Comparison of ENCODE assay signal across 8 cellular contexts in genomic region chr12:53213348-53213747, GRCh38. TPM values are rescaled to one million over a fixed set of nuclear protein-coding genes. Genes with fewer than 3 reads are reported as not detected.
DNase-seq lines count a peak whose midpoint lies in the region; ATAC-seq and TF ChIP-seq lines count a peak whose summit lies in the region.

No MANE protein-coding gene starts in this region.

- intact Hi-C loops in colonic mucosa (cut with DNase I) = no loop called here
- intact Hi-C loops in lower lobe of right lung (cut with DNase I) = loop anchor here (5.0 kb wide), 1 partner anchor 74 kb away; no protein-coding TSS in a partner anchor

- H3K36me3 Mint-ChIP-seq in CD8-positive, alpha-beta memory T cell = peaks cover 1 to 61% (median 11%) of the 10 kb centered on the region in 3 donors

- POLR2A ChIA-PET in CD8-positive, alpha-beta memory T cell (lab: Charles Lee) = interaction anchor here (1.0 to 1.6 kb wide), 2 partner anchors 54 to 75 kb away, joined by 4 to 6 read pairs; no protein-coding TSS in a partner anchor

- H3K4me3 ChIP-seq in CD8-positive, alpha-beta memory T cell (ENCODE audit: low read length) = no peak overlapping the region
- H3K4me3 ChIP-seq in colonic mucosa = no peak overlapping the region
- H3K4me3 ChIP-seq in lower lobe of right lung = no peak overlapping the region

- peak; percentile 47 for ATAC-seq in HG02678 (IDR thresholded peaks at IDR 0.05; ENCODE audit: unreplicated experiment)
- ATAC-seq in lower lobe of right lung = peak; percentile 77 to 79
- ATAC-seq in HG02884 (IDR thresholded peaks at IDR 0.05; ENCODE audit: unreplicated experiment) = no peak

- CTCF ChIA-PET in CD8-positive, alpha-beta memory T cell (lab: Charles Lee) = interaction anchor here (0.6 to 13.9 kb wide), 31 partner anchors 10 to 148 kb away, joined by 3 to 192 read pairs (median 6); partner anchors contain the start of genes AAAS, CSAD, ESPL1 and MYG1

- H3K27me3 ChIP-seq in CD8-positive, alpha-beta memory T cell (ENCODE audit: insufficient read depth, low read length, poor library complexity, severe bottlenecking) = no peaks in the 10 kb centered on the region
- H3K27me3 ChIP-seq in colonic mucosa = no peaks in the 10 kb centered on the region
- no peaks in the 10 kb centered on the region for H3K27me3 ChIP-seq in lower lobe of right lung (ENCODE audit: low read depth)

- no peaks in the 10 kb centered on the region for H3K9me3 Mint-ChIP-seq in CD8-positive, alpha-beta memory T cell

- peak overlapping the region; percentile 22 to 96 (median 90) for H3K27ac Mint-ChIP-seq in CD8-positive, alpha-beta memory T cell

- peak overlapping the region in 2 of 7 donors; percentile 12 to 40 for H3K4me3 Mint-ChIP-seq in CD8-positive, alpha-beta memory T cell

- H3K4me1 ChIP-seq in CD8-positive, alpha-beta memory T cell (ENCODE audit: insufficient read depth, low read length) = peaks cover 60% of the 10 kb centered on the region
- H3K4me1 ChIP-seq in colonic mucosa = peaks cover 15% of the 10 kb centered on the region
- peaks cover 69% of the 10 kb centered on the region for H3K4me1 ChIP-seq in lower lobe of right lung

- peaks cover 37% of the 10 kb centered on the region for H3K36me3 ChIP-seq in CD8-positive, alpha-beta memory T cell (ENCODE audit: insufficient read depth, low read length)
- H3K36me3 ChIP-seq in colonic mucosa = no peaks in the 10 kb centered on the region
- H3K36me3 ChIP-seq in lower lobe of right lung = peaks cover 53% of the 10 kb centered on the region

- peak; percentile 75 to 87 (median 80) for DNase-seq in CD8-positive, alpha-beta memory T cell
- DNase-seq in NCI-H526 treated with DMSO at 0.1 percent for 48 hours (lab: John Stamatoyannopoulos, UW) = peak; percentile 49
- DNase-seq in activated CD4-positive, alpha-beta T cell treated with anti-CD3 and anti-CD28 coated beads for 48 hours = peak; percentile 91
- peak; percentile 84 for DNase-seq in colonic mucosa
- peak; percentile 90 for DNase-seq in lower lobe of right lung
- DNase-seq in stimulated activated CD8-positive, alpha-beta memory T cell treated with anti-CD3 and anti-CD28 coated beads, Interleukin-12 subunit alpha, Interleukin-12 subunit beta, amount 100 ng/mL, for 24 hours (ENCODE audit: extremely low read depth) = peak; percentile 63

- H3K4me1 Mint-ChIP-seq in CD8-positive, alpha-beta memory T cell = peaks cover 62 to 81% (median 64%) of the 10 kb centered on the region in 3 donors

- H3K27ac ChIP-seq in CD8-positive, alpha-beta memory T cell (ENCODE audit: low read depth, low read length) = no peak overlapping the region
- H3K27ac ChIP-seq in colonic mucosa = no peak overlapping the region
- no peak overlapping the region for H3K27ac ChIP-seq in lower lobe of right lung

- H3K9ac ChIP-seq in colonic mucosa (ENCODE audit: low read depth in 2 of 2, low read length in 2 of 2) = peak overlapping the region in 1 of 2 donors; percentile 16

- TF ChIP-seq CTCF in colonic mucosa (IDR thresholded peaks at IDR 0.05) = peak; percentile 91
- TF ChIP-seq CTCF in lower lobe of right lung (IDR thresholded peaks at IDR 0.05) = peak; percentile 92

- H3K9me3 ChIP-seq in CD8-positive, alpha-beta memory T cell (ENCODE audit: low read length) = no peaks in the 10 kb centered on the region
- H3K9me3 ChIP-seq in colonic mucosa = no peaks in the 10 kb centered on the region
- H3K9me3 ChIP-seq in lower lobe of right lung = no peaks in the 10 kb centered on the region

- no peaks in the 10 kb centered on the region for H3K27me3 Mint-ChIP-seq in CD8-positive, alpha-beta memory T cell

RNA-seq across cellular contexts. Expression of gene ITGB7, which starts 6.3 kb away (rescaled TPM):
- 100 to 1,000 TPM; 339 TPM for total RNA-seq in CD8-positive, alpha-beta memory T cell
- polyA plus RNA-seq in CD8-positive, alpha-beta memory T cell = 292 TPM
- total RNA-seq in colonic mucosa (1 to 10 TPM; 5.3 to 8.8 TPM), lower lobe of right lung (9.7 TPM)

RNA-seq across cellular contexts. Expression of gene RARG, which starts 18.7 kb away (rescaled TPM):
- 10 to 100 TPM; 67.0 to 68.4 TPM for total RNA-seq in CD8-positive, alpha-beta memory T cell
- polyA plus RNA-seq in CD8-positive, alpha-beta memory T cell = 15.4 TPM
- total RNA-seq in colonic mucosa = 10 to 100 TPM; 11.4 to 21.5 TPM
- 30.1 TPM for total RNA-seq in lower lobe of right lung

RNA-seq across cellular contexts. Expression of gene CSAD, which starts 32.6 kb away (rescaled TPM):
- 10 to 100 TPM; 15.8 to 18.7 TPM for total RNA-seq in CD8-positive, alpha-beta memory T cell
- 0.70 TPM for polyA plus RNA-seq in CD8-positive, alpha-beta memory T cell
- 10 to 100 TPM in 1 of 2 donors, 1 to 10 TPM in 1; 9.1 to 20.4 TPM for total RNA-seq in colonic mucosa
- 39.2 TPM for total RNA-seq in lower lobe of right lung

RNA-seq across cellular contexts. Expression of gene ZNF740, which starts 32.8 kb away (rescaled TPM):
- total RNA-seq in CD8-positive, alpha-beta memory T cell = 10 to 100 TPM; 50.4 to 52.0 TPM
- polyA plus RNA-seq in CD8-positive, alpha-beta memory T cell = 3.3 TPM
- 10 to 100 TPM; 27.5 to 32.3 TPM for total RNA-seq in colonic mucosa
- 49.5 TPM for total RNA-seq in lower lobe of right lung

RNA-seq across cellular contexts. Expression of gene ESPL1, which starts 54.8 kb away (rescaled TPM):
- 10 to 100 TPM; 58.4 to 63.4 TPM for total RNA-seq in CD8-positive, alpha-beta memory T cell
- not detected for polyA plus RNA-seq in CD8-positive, alpha-beta memory T cell
- total RNA-seq in colonic mucosa = 10 to 100 TPM in 1 of 2 donors, 1 to 10 TPM in 1; 9.6 to 34.6 TPM
- 2.2 TPM for total RNA-seq in lower lobe of right lung

Comparison
In these comparisons a context has a peak if more than half of its experiments do, and no peak if none do; other contexts are left out.
1. RNA of gene ITGB7, which starts 6.3 kb away (total RNA-seq): 339 TPM in CD8-positive, alpha-beta memory T cell; 9.7 TPM in lower lobe of right lung (single experiment) and 5.3 to 8.8 TPM in colonic mucosa; every median in the first group is over 10 times any median in the second.
2. Peak in every context shown above with its lines, with median percentiles within 50 percentile points of each other: DNase-seq.